20 cellular contexts compared by ENCODE assay signal in genomic region chrX:70969635-70970481, GRCh38. TPM values are rescaled to one million over a fixed set of nuclear protein-coding genes. Genes with fewer than 3 reads are reported as not detected.
DNase-seq lines count a peak whose midpoint lies in the region; ATAC-seq, FAIRE-seq and TF ChIP-seq lines count a peak whose summit lies in the region.
"Had no signal": no experiment of that assay in that cellular context is flagged by ENCODE, and none has a peak within 500 bp of the region (broad histone marks: within the 10 kb centered on the region; RNA-seq: fewer than 3 reads in every experiment).

No MANE protein-coding gene starts in this region.

- H3K9ac ChIP-seq in H1 (replicated peaks in 1 of 4; ENCODE audit: extremely low read depth in 1 of 4, low read depth in 3 of 4, low read length in 3 of 4): peak overlapping the region in 2 of 4 experiments; percentile 20 to 43; a peak in 2 of 7 replicates
- no peak overlapping the region for H3K9ac ChIP-seq in smooth muscle cell (ENCODE audit: low read depth)

- no peaks in the 10 kb centered on the region for H4K20me1 ChIP-seq in H1 (replicated peaks in 1 of 2; ENCODE audit: control insufficient read depth in 1 of 2, insufficient read depth in 2 of 2, low read length in 2 of 2)
- H4K20me1 ChIP-seq in smooth muscle cell (ENCODE audit: low read depth): no peaks in the 10 kb centered on the region

- DNase-seq in A549 (ENCODE audit: low read depth in 1 of 2, low spot score in 1 of 2): no peak
- DNase-seq in ELF-1 (ENCODE audit: low read depth, low spot score): peak; percentile 52
- DNase-seq in NCI-H748 (lab: John Stamatoyannopoulos, UW; ENCODE audit: unreplicated experiment): peak; percentile 33
- peak in 1 of 2 experiments; percentile 42 for DNase-seq in H1 (ENCODE audit: low read depth in 1 of 2, low spot score in 2 of 2)
- no peak for DNase-seq in tibial artery
- no peak for DNase-seq in smooth muscle cell (lab: John Stamatoyannopoulos, UW; ENCODE audit: unreplicated experiment)
- DNase-seq in COLO668 (lab: John Stamatoyannopoulos, UW; ENCODE audit: unreplicated experiment): no peak
- no peak for DNase-seq in NCI-H146 treated with DMSO at 0.1 percent for 48 hours (lab: John Stamatoyannopoulos, UW; ENCODE audit: unreplicated experiment)
- DNase-seq: activated CD8-positive, alpha-beta memory T cell treated with anti-CD3 and anti-CD28 coated beads, Interleukin-2, amount 50 U/mL, for 4 hours; cerebellar nuclear complex; DMS153; kidney; NCI-H1694; occipital lobe; stimulated activated CD4-positive, alpha-beta T cell treated with anti-CD3 and anti-CD28 coated beads, Interleukin-4, amount 100 ng/mL, for 1 hour; WERI-Rb-1 had no signal

- H3K18ac ChIP-seq in H1 (ENCODE audit: extremely low read depth, low read length): no peak overlapping the region; the same call in 1 of the 2 replicates

- TF ChIP-seq POLR2A in A549 (IDR thresholded peaks at IDR 0.05; ENCODE audit: low read length) (no peak), H1 (IDR thresholded peaks at IDR 0.05; ENCODE audit: control extremely low read depth in 1 of 2, low read depth in 2 of 2, low read length in 2 of 2) (peak in 1 of 2 experiments; percentile 43; a peak in 1 of 3 replicates)

- intact Hi-C loops in tibial artery (cut with DNase I; ENCODE audit: low total_unique reads): loop anchor here (10.0 kb wide), 1 partner anchor 205 kb away; no protein-coding TSS in a partner anchor

- no peak overlapping the region for H4K8ac ChIP-seq in H1 (ENCODE audit: extremely low read depth, insufficient read depth, low read length)

- H3K9me3 ChIP-seq in A549 (no peaks in the 10 kb centered on the region), H1 (ENCODE audit: insufficient read depth in 2 of 2, low read depth in 1 of 2, low read length in 1 of 2) (no peaks in the 10 kb centered on the region), tibial artery (no peaks in the 10 kb centered on the region), smooth muscle cell (replicated peaks; ENCODE audit: low read depth) (no peaks in the 10 kb centered on the region)
- H3K9me3 ChIP-seq: gastroesophageal sphincter had no signal

- no peak overlapping the region for H3K14ac ChIP-seq in H1 (ENCODE audit: insufficient read length)

- H2BK12ac ChIP-seq in H1 (ENCODE audit: low read depth, low read length): no peak overlapping the region

- H3K4me3 ChIP-seq in A549 (no peak overlapping the region), H1 (ENCODE audit: extremely low read depth in 1 of 4, insufficient read depth in 2 of 4, low read depth in 3 of 4, low read length in 4 of 4) (peak overlapping the region in 3 of 4 experiments; percentile 12 to 50 (median 19); a peak in 5 of 8 replicates), tibial artery (no peak overlapping the region), smooth muscle cell (no peak overlapping the region)
- H3K4me3 ChIP-seq: gastroesophageal sphincter had no signal

- no peaks in the 10 kb centered on the region for H3K27me3 ChIP-seq in H1 (replicated peaks in 1 of 4; ENCODE audit: control insufficient read depth in 3 of 4, extremely low read depth in 1 of 4, insufficient read depth in 3 of 4, low read length in 3 of 4)
- H3K27me3 ChIP-seq in tibial artery: no peaks in the 10 kb centered on the region
- H3K27me3 ChIP-seq in smooth muscle cell (ENCODE audit: low read depth): no peaks in the 10 kb centered on the region
- H3K27me3 ChIP-seq: gastroesophageal sphincter had no signal

- CTCF ChIA-PET in A549 (lab: Yijun Ruan, JAX) (interaction anchor here (0.6 to 5.4 kb wide), 10 partner anchors 16 to 318 kb away, joined by 3 to 35 read pairs (median 4); no protein-coding TSS in a partner anchor), H1 (lab: Charles Lee; ENCODE audit: partially characterized antibody) (interaction anchor here (0.6 to 1.5 kb wide), 10 partner anchors 10 to 218 kb away, joined by 3 to 6 read pairs (median 4); no protein-coding TSS in a partner anchor)

- TF ChIP-seq CTCF in A549 (IDR thresholded peaks at IDR 0.05): no peak
- TF ChIP-seq CTCF in H1 (IDR thresholded peaks at IDR 0.05; ENCODE audit: control extremely low read depth in 1 of 3, insufficient read depth in 1 of 3, low read depth in 1 of 3, low read length in 3 of 3): no peak
- TF ChIP-seq CTCF in tibial artery (IDR thresholded peaks at IDR 0.05): no peak
- TF ChIP-seq CTCF in smooth muscle cell (IDR thresholded peaks at IDR 0.05; ENCODE audit: borderline replicate concordance, insufficient read depth, poor library complexity, severe bottlenecking): no peak

- H2BK20ac ChIP-seq in H1 (ENCODE audit: low read length): no peak overlapping the region

- H2AFZ ChIP-seq in H1 (ENCODE audit: low read length): no peak overlapping the region
- no peak overlapping the region for H2AFZ ChIP-seq in smooth muscle cell (ENCODE audit: low read depth)

- no peak overlapping the region for H2AK5ac ChIP-seq in H1 (ENCODE audit: low read depth, low read length)

- H2BK120ac ChIP-seq in H1 (replicated peaks; ENCODE audit: low read depth, low read length): no peak overlapping the region

- H3K56ac ChIP-seq in H1 (replicated peaks; ENCODE audit: insufficient read length, low read depth, low read length): no peak overlapping the region

- H4K5ac ChIP-seq in H1 (ENCODE audit: insufficient read length, low read depth, low read length): no peak overlapping the region

- H3K36me3 ChIP-seq in H1 (ENCODE audit: control insufficient read depth in 2 of 4, insufficient read depth in 4 of 4, low read length in 3 of 4) (no peaks in the 10 kb centered on the region), tibial artery (no peaks in the 10 kb centered on the region), smooth muscle cell (ENCODE audit: low read depth) (no peaks in the 10 kb centered on the region)
- H3K36me3 ChIP-seq: gastroesophageal sphincter, WERI-Rb-1 had no signal

- H3K23ac ChIP-seq in H1 (ENCODE audit: insufficient read length): no peak overlapping the region

- H3K4ac ChIP-seq in H1 (replicated peaks; ENCODE audit: insufficient read length, low read depth, low read length): no peak overlapping the region

- no peaks in the 10 kb centered on the region for H3K79me1 ChIP-seq in H1 (ENCODE audit: low read depth, low read length)

- FAIRE-seq in A549 (lab: Jason Lieb, UNC): no peak
- peak; percentile 76 for FAIRE-seq in H1 (lab: Jason Lieb, UNC)

- H3K4me1 ChIP-seq in A549 (no peaks in the 10 kb centered on the region), H1 (replicated peaks in 1 of 4; ENCODE audit: control insufficient read depth in 3 of 4, insufficient read depth in 4 of 4, low read length in 3 of 4) (no peaks in the 10 kb centered on the region; a peak in 1 of 7 replicates), tibial artery (no peaks in the 10 kb centered on the region), smooth muscle cell (ENCODE audit: low read depth) (no peaks in the 10 kb centered on the region)
- H3K4me1 ChIP-seq: gastroesophageal sphincter had no signal

- H3K27ac ChIP-seq in A549 (no peak overlapping the region), H1 (ENCODE audit: low read depth, low read length) (peak overlapping the region; percentile 50; the same call in 1 of the 2 replicates), tibial artery (no peak overlapping the region), smooth muscle cell (ENCODE audit: low read depth) (no peak overlapping the region)
- H3K27ac ChIP-seq: gastroesophageal sphincter, WERI-Rb-1 had no signal

- H4K91ac ChIP-seq in H1 (replicated peaks; ENCODE audit: insufficient read length, low read length): no peak overlapping the region

- TF ChIP-seq EP300 in A549 (IDR thresholded peaks at IDR 0.05): no peak
- no peak for TF ChIP-seq EP300 in H1 (IDR thresholded peaks at IDR 0.05; ENCODE audit: borderline replicate concordance in 1 of 2, low read depth in 2 of 2, low read length in 2 of 2)

- 42% methylated on average over 12 of the region's 12 CpGs for WGBS in A549 (ENCODE audit: missing lambda C conversion rate)
- WGBS in H1 (ENCODE audit: extremely low coverage in 1 of 2, insufficient coverage in 1 of 2, insufficient read length in 1 of 2, insufficient replicate concordance in 2 of 2, low coverage in 1 of 2, low lambda C conversion rate in 2 of 2, missing lambda C conversion rate in 1 of 2), 2 experiments: 20% methylated on average over 11 of the region's 12 CpGs; no CpG with 5 or more reads in 1 of the 2 experiments
- WGBS in smooth muscle cell (ENCODE audit: low lambda C conversion rate): 59% methylated on average over 12 of the region's 12 CpGs

- H3K4me2 ChIP-seq in A549 (peak overlapping the region; percentile 39), H1 (ENCODE audit: insufficient read depth in 1 of 2, low read depth in 2 of 2, low read length in 2 of 2) (peak overlapping the region; percentile 34 to 66), smooth muscle cell (no peak overlapping the region)

- 0 out of 6 replicates have a peak, but pooled peaks of 1 of the 2 experiments have one; percentile 36 for ATAC-seq in A549
- ATAC-seq: gastroesophageal sphincter had no signal

- H2BK5ac ChIP-seq in H1 (ENCODE audit: low read depth, low read length): peak overlapping the region; percentile 66; the same call in 1 of the 2 replicates

- POLR2A ChIA-PET in A549 (lab: Yijun Ruan, JAX): no interaction called here
- POLR2A ChIA-PET in H1 (lab: Charles Lee; ENCODE audit: partially characterized antibody): interaction anchor here (0.6 to 2.3 kb wide), 14 partner anchors 9 to 518 kb away, joined by 3 to 11 read pairs (median 4); partner anchors contain the start of gene SLC7A3

- H3K23me2 ChIP-seq in H1 (ENCODE audit: low read depth, low read length): no peaks in the 10 kb centered on the region

- H3F3A ChIP-seq in smooth muscle cell (ENCODE audit: low read depth): no peaks in the 10 kb centered on the region

- H3K79me2 ChIP-seq in H1 (ENCODE audit: control insufficient read depth in 1 of 2, insufficient read depth in 2 of 2, low read length in 2 of 2) (no peaks in the 10 kb centered on the region), smooth muscle cell (ENCODE audit: low read depth) (no peaks in the 10 kb centered on the region)

- H2BK15ac ChIP-seq in H1 (ENCODE audit: low read length): no peak overlapping the region

- no peak for TF ChIP-seq RAD21 in A549 (conservative IDR thresholded peaks at IDR 0.05 in 1 of 2, IDR thresholded peaks at IDR 0.05 in 1 of 2)
- TF ChIP-seq RAD21 in H1 (IDR thresholded peaks at IDR 0.05 in 1 of 2, conservative IDR thresholded peaks at IDR 0.05 in 1 of 2; ENCODE audit: low read depth in 2 of 2, low read length in 2 of 2): no peak; a peak in 1 of 4 replicates

RNA-seq across cellular contexts. Expression of gene SLC7A3, which starts 39.0 kb away (rescaled TPM):
- polyA plus RNA-seq in A549 (2011; rRNA removed) (0.05 and 0.08 TPM in 2 replicates), A549 (2017; fragmentation: RNase III; extraction: RNeasy Plus Mini Kit Qiagen cat#74134 plus additional on column Dnase treatment) (not detected in 3 replicates), H1 (2011; rRNA removed) (306 and 471 TPM in 2 replicates), smooth muscle cell (1.5 and 2.3 TPM in 2 replicates)
- polyA plus RNA-seq in A549 (2012; cell fraction: cytosol; rRNA removed): not detected in 2 replicates
- 0.02 TPM in 1 of 2 replicates, not detected in the other for polyA plus RNA-seq in A549 (2012; cell fraction: nucleus; rRNA removed)
- polyA minus RNA-seq in A549 (2011; rRNA and poly(A)+ RNA removed): 0.19 and 0.21 TPM in 2 replicates
- 218 and 222 TPM in 2 replicates for total RNA-seq in H1 (2021; fragmentation: NEBNext Ultra II Directional; extraction: Animal tissue kit (Norgen Biotek cat#: 25700))
- polyA plus RNA-seq in H1 (2011; cell fraction: cytosol; rRNA removed): 246 TPM
- polyA plus RNA-seq in H1 (2011; cell fraction: nucleus; rRNA removed): 790 TPM
- polyA plus RNA-seq in H1 (2012, experiment 1 of 2): 185 to 232 TPM (median 195 TPM) in 4 replicates
- polyA plus RNA-seq in H1 (2012, experiment 2 of 2): 228 TPM
- 241 TPM for polyA plus RNA-seq in H1 (2013, experiment 1 of 2)
- polyA plus RNA-seq in H1 (2013, experiment 2 of 2): 203 TPM
- polyA minus RNA-seq in H1 (2011; rRNA and poly(A)+ RNA removed): 446 and 484 TPM in 2 replicates
- 137 TPM for polyA minus RNA-seq in H1 (2011; cell fraction: cytosol; rRNA and poly(A)+ RNA removed)
- 168 TPM for polyA minus RNA-seq in H1 (2011; cell fraction: nucleus; rRNA and poly(A)+ RNA removed)
- total RNA-seq in smooth muscle cell: 0.81 and 0.99 TPM in 2 replicates
- total RNA-seq: kidney, mononuclear cell, NCI-H460, RPMI7951 had no signal

Comparison
In these comparisons a context has a peak if more than half of its experiments do, and no peak if none do; other contexts are left out.
1. DNase-seq: peak in ELF-1 (single experiment) and NCI-H748 (single experiment); none in A549 (0 of 2), tibial artery (0 of 2), smooth muscle cell (single experiment), COLO668 (single experiment) and NCI-H146 treated with DMSO at 0.1 percent for 48 hours (single experiment).
2. H3K4me3 ChIP-seq: peak in H1 (3 of 4); none in A549 (single experiment), tibial artery (0 of 2) and smooth muscle cell (single experiment).
3. RNA of gene SLC7A3, which starts 39.0 kb away (polyA plus RNA-seq): 185 to 790 TPM in H1; 1.5 to 2.3 TPM in smooth muscle cell and 0.02 to 0.08 TPM in A549; every median in the first group is over 10 times any median in the second.